Comparison of ENCODE assay signal across 8 cellular contexts in genomic region chr16:21950782-21951521, GRCh38. TPM values are rescaled to one million over a fixed set of nuclear protein-coding genes. Genes with fewer than 3 reads are reported as not detected.
DNase-seq lines count a peak whose midpoint lies in the region; ATAC-seq and TF ChIP-seq lines count a peak whose summit lies in the region.

No MANE protein-coding gene starts in this region.

- no peak for TF ChIP-seq POLR2A in IMR-90 (IDR thresholded peaks at IDR 0.05; ENCODE audit: low read depth, low read length)

- no peak overlapping the region for H3K14ac ChIP-seq in IMR-90 (replicated peaks; ENCODE audit: low read depth, low read length)

- H3K9ac ChIP-seq in IMR-90 (ENCODE audit: low read depth, low read length) = no peak overlapping the region

- no peaks in the 10 kb centered on the region for H3K9me3 ChIP-seq in IMR-90 (ENCODE audit: control insufficient read depth, insufficient read depth, low read length)
- no peaks in the 10 kb centered on the region for H3K9me3 ChIP-seq in thoracic aorta

- H4K5ac ChIP-seq in IMR-90 (ENCODE audit: low read depth, low read length) = no peak overlapping the region

- H3K4me3 Mint-ChIP-seq in activated B cell treated with CpG ODN at 0.5 μM for 24 hours = peak overlapping the region; percentile 38

- H2BK120ac ChIP-seq in IMR-90 (ENCODE audit: low read depth, low read length) = no peak overlapping the region

- peak overlapping the region; percentile 46 for H3K27ac Mint-ChIP-seq in activated B cell treated with CpG ODN at 0.5 μM for 24 hours

- peak; percentile 21; the same call in 1 of the 2 replicates for TF ChIP-seq RAD21 in IMR-90 (IDR thresholded peaks at IDR 0.05; ENCODE audit: low read length)

- TF ChIP-seq CTCF in IMR-90 (conservative IDR thresholded peaks at IDR 0.05; ENCODE audit: low read depth, low read length) (peak; percentile 38), activated B cell treated with CpG ODN at 0.5 μM for 24 hours (IDR thresholded peaks at IDR 0.05) (no peak), thoracic aorta (IDR thresholded peaks at IDR 0.05) (peak; percentile 19)

- no peak overlapping the region for H3K4ac ChIP-seq in IMR-90 (ENCODE audit: low read depth, low read length)

- intact Hi-C loops in IMR-90 (cut with micrococcal nuclease) (loop anchor here (1.0 kb wide), 1 partner anchor 237 kb away; no protein-coding TSS in a partner anchor), activated B cell treated with CpG ODN at 0.5 μM for 24 hours (cut with micrococcal nuclease) (loop anchor here (1.0 to 5.0 kb wide), 3 partner anchors 126 to 354 kb away; partner anchors contain the start of gene METTL9)

- H3K4me3 ChIP-seq in IMR-90 (ENCODE audit: insufficient read depth, low read depth, low read length) = no peak overlapping the region
- no peak overlapping the region for H3K4me3 ChIP-seq in thoracic aorta

- no peak overlapping the region for H3K27ac ChIP-seq in IMR-90 (ENCODE audit: insufficient read depth, low read length)
- no peak overlapping the region for H3K27ac ChIP-seq in thoracic aorta

- BruUV-seq in IMR-90 (replicated peaks; lab: Mats Ljungman, UMichigan) = no TSS peak

- dilution Hi-C loops in IMR-90 (cut with HindIII; ENCODE audit: low sequenced_read_pairs, unreplicated experiment) = no loop called here

- H3K18ac ChIP-seq in IMR-90 (ENCODE audit: low read depth, low read length) = no peak overlapping the region

- no peak overlapping the region for H2BK20ac ChIP-seq in IMR-90 (ENCODE audit: low read depth, low read length)

- H3K23ac ChIP-seq in IMR-90 (ENCODE audit: low read depth, low read length) = no peak overlapping the region

- 79% methylated on average over 7 of the region's 7 CpGs; no CpG with 5 or more reads in 1 of the 2 experiments for WGBS in IMR-90 (ENCODE audit: extremely low coverage in 2 of 2, insufficient read length in 1 of 2), 2 experiments

- H3K36me3 Mint-ChIP-seq in activated B cell treated with CpG ODN at 0.5 μM for 24 hours (ENCODE audit: low read depth) = peaks cover 16% of the 10 kb centered on the region

- H3K4me1 Mint-ChIP-seq in activated B cell treated with CpG ODN at 0.5 μM for 24 hours = peaks cover 58% of the 10 kb centered on the region

- no peak overlapping the region for H3K4me2 ChIP-seq in IMR-90 (ENCODE audit: low read depth, low read length)

- POLR2A ChIA-PET in IMR-90 (lab: Charles Lee; ENCODE audit: unreplicated experiment) = no interaction called here
- POLR2A ChIA-PET in activated B cell treated with CpG ODN at 0.5 μM for 24 hours (lab: Charles Lee) = interaction anchor here (0.9 kb wide), 1 partner anchor 239 kb away, joined by 7 read pairs; no protein-coding TSS in a partner anchor

- H3K79me1 ChIP-seq in IMR-90 (ENCODE audit: low read depth in 1 of 2, low read length in 2 of 2) = peaks cover 13 to 40% of the 10 kb centered on the region in 2 experiments

- 0 out of 2 replicates have a peak, but pooled peaks cover 2% of the 10 kb centered on the region for H3K9me1 ChIP-seq in IMR-90 (ENCODE audit: insufficient read depth, low read length)

- H2BK15ac ChIP-seq in IMR-90 (ENCODE audit: low read depth, low read length) = no peak overlapping the region

- H3K36me3 ChIP-seq in IMR-90 (ENCODE audit: control insufficient read depth, insufficient read depth, low read length) (no peaks in the 10 kb centered on the region), thoracic aorta (no peaks in the 10 kb centered on the region)

- H3K4me1 ChIP-seq in IMR-90 (ENCODE audit: control insufficient read depth, insufficient read depth, low read length) = peaks cover 2% of the 10 kb centered on the region; the same call in 1 of the 2 replicates
- H3K4me1 ChIP-seq in thoracic aorta (ENCODE audit: control insufficient read depth in 1 of 2, low read depth in 2 of 2) = peaks cover 20 to 41% of the 10 kb centered on the region in 2 donors

- in situ Hi-C loops in IMR-90 (cut with MboI; ENCODE audit: low sequenced_read_pairs) = no loop called here

- peak; percentile 40 for DNase-seq in NCI-H2171 treated with DMSO at 0.1 percent for 48 hours (lab: John Stamatoyannopoulos, UW)
- DNase-seq in NCI-H2171 (lab: John Stamatoyannopoulos, UW) = no peak
- peak; percentile 37 for DNase-seq in IMR-90
- DNase-seq in activated B cell treated with CpG ODN at 0.5 μM for 24 hours = no peak
- peak; percentile 9 for DNase-seq in glomerular endothelial cell (ENCODE audit: extremely low read depth, low read depth, low spot score)
- no peak for DNase-seq in thoracic aorta (ENCODE audit: low spot score)
- no peak for DNase-seq in SHP77 (lab: John Stamatoyannopoulos, UW)

- no peak overlapping the region for H3K56ac ChIP-seq in IMR-90 (ENCODE audit: extremely low read depth, insufficient read depth, low read length)

- no peak for ATAC-seq in IMR-90 (ENCODE audit: low read depth)
- no peak for ATAC-seq in activated B cell treated with CpG ODN at 0.5 μM for 24 hours (ENCODE audit: low read depth)
- ATAC-seq in thoracic aorta (ENCODE audit: insufficient number of reproducible peaks, low FRiP score, low read depth) = no peak
- no peak for ATAC-seq in HG03439 (IDR thresholded peaks at IDR 0.05; ENCODE audit: unreplicated experiment)

- CTCF ChIA-PET in IMR-90 (lab: Yijun Ruan, JAX) = interaction anchor here (0.8 to 1.6 kb wide), 3 partner anchors 13 to 238 kb away, joined by 3 to 5 read pairs (median 4); no protein-coding TSS in a partner anchor
- CTCF ChIA-PET in activated B cell treated with CpG ODN at 0.5 μM for 24 hours (lab: Charles Lee) = interaction anchor here (0.7 to 1.6 kb wide), 6 partner anchors 12 to 349 kb away, joined by 3 to 11 read pairs (median 3); no protein-coding TSS in a partner anchor

- no peaks in the 10 kb centered on the region for H3K27me3 ChIP-seq in IMR-90 (ENCODE audit: control insufficient read depth, insufficient read depth, low read length)
- H3K27me3 ChIP-seq in thoracic aorta (replicated peaks; ENCODE audit: insufficient read depth) = no peaks in the 10 kb centered on the region

- H2AK9ac ChIP-seq in IMR-90 (replicated peaks; ENCODE audit: low read depth, low read length, poor library complexity) = no peak overlapping the region

- H4K8ac ChIP-seq in IMR-90 (ENCODE audit: low read depth in 2 of 2, low read length in 2 of 2) = no peak overlapping the region

- peak overlapping the region; percentile 6 for H2AFZ ChIP-seq in IMR-90 (replicated peaks; ENCODE audit: low read length, poor library complexity)

- no peak overlapping the region for H2BK5ac ChIP-seq in IMR-90 (ENCODE audit: low read depth, low read length, poor library complexity, severe bottlenecking)

- H3K9me3 Mint-ChIP-seq in activated B cell treated with CpG ODN at 0.5 μM for 24 hours = no peaks in the 10 kb centered on the region

- no peak overlapping the region for H2AK5ac ChIP-seq in IMR-90 (ENCODE audit: low read depth, low read length)

- no peaks in the 10 kb centered on the region for H3K27me3 Mint-ChIP-seq in activated B cell treated with CpG ODN at 0.5 μM for 24 hours

- H4K91ac ChIP-seq in IMR-90 (ENCODE audit: insufficient read depth, low read depth, low read length) = no peak overlapping the region

- peaks cover 6% of the 10 kb centered on the region; the same call in 1 of the 2 replicates for H4K20me1 ChIP-seq in IMR-90 (ENCODE audit: insufficient read depth, low read length)

TF ChIP-seq in IMR-90, 13 proteins besides CTCF, POLR2A, EP300 and RAD21 (continues in another document):
- TF ChIP-seq NFE2L2 (IDR thresholded peaks at IDR 0.05; ENCODE audit: low read depth, low read length) (no peak), RFX5 (IDR thresholded peaks at IDR 0.05; ENCODE audit: low read depth, low read length) (no peak), RCOR1 (IDR thresholded peaks at IDR 0.05; ENCODE audit: insufficient replicate concordance, low read length) (no peak), SMC3 (IDR thresholded peaks at IDR 0.05; ENCODE audit: low read depth, low read length) (peak; percentile 36; the same call in 1 of the 2 replicates), MAZ (IDR thresholded peaks at IDR 0.05; ENCODE audit: borderline replicate concordance, low read depth, low read length) (no peak), ELK1 (IDR thresholded peaks at IDR 0.05; ENCODE audit: borderline replicate concordance, low read depth, low read length) (no peak)

RNA-seq across cellular contexts. Expression of gene UQCRC2, which starts 2.2 kb away (rescaled TPM):
- total RNA-seq in IMR-90 (2012; rRNA removed) (234 and 284 TPM in 2 replicates), activated B cell treated with CpG ODN at 0.5 μM for 24 hours (207 and 230 TPM in 2 replicates), glomerular endothelial cell (134 and 164 TPM in 2 replicates), thoracic aorta (100 to 1,000 TPM in 1 of 2 donors, 10 to 100 TPM in 1; 79.5 to 122 TPM)
- polyA plus RNA-seq in IMR-90 (2012; rRNA removed) = 187 and 191 TPM in 2 replicates
- polyA plus RNA-seq in IMR-90 (2012; cell fraction: cytosol; rRNA removed) = 40.3 and 57.1 TPM in 2 replicates
- 35.9 and 194 TPM in 2 replicates for polyA plus RNA-seq in IMR-90 (2012; cell fraction: nucleus; rRNA removed; ENCODE audit: low replicate concordance)

RNA-seq across cellular contexts. Expression of gene PDZD9, which starts 50.0 kb away (rescaled TPM):
- not detected in 2 replicates for total RNA-seq in IMR-90 (2012; rRNA removed)
- 0.13 TPM in 1 of 2 replicates, not detected in the other for polyA plus RNA-seq in IMR-90 (2012; rRNA removed)
- not detected in 2 replicates for polyA plus RNA-seq in IMR-90 (2012; cell fraction: cytosol; rRNA removed)
- not detected in 2 replicates for polyA plus RNA-seq in IMR-90 (2012; cell fraction: nucleus; rRNA removed; ENCODE audit: low replicate concordance)
- total RNA-seq in activated B cell treated with CpG ODN at 0.5 μM for 24 hours = not detected in 2 replicates
- not detected in 2 replicates for total RNA-seq in glomerular endothelial cell
- total RNA-seq in thoracic aorta = not detected

RNA-seq across cellular contexts. Expression of gene MOSMO, which starts 57.0 kb away (rescaled TPM):
- total RNA-seq in IMR-90 (2012; rRNA removed) (16.0 and 16.9 TPM in 2 replicates), activated B cell treated with CpG ODN at 0.5 μM for 24 hours (14.3 and 21.3 TPM in 2 replicates), glomerular endothelial cell (8.8 and 13.1 TPM in 2 replicates), thoracic aorta (10 to 100 TPM; 16.1 to 33.6 TPM)
- polyA plus RNA-seq in IMR-90 (2012; rRNA removed) = 8.0 and 10.5 TPM in 2 replicates
- polyA plus RNA-seq in IMR-90 (2012; cell fraction: cytosol; rRNA removed) = 2.8 and 3.5 TPM in 2 replicates
- 8.8 and 35.7 TPM in 2 replicates for polyA plus RNA-seq in IMR-90 (2012; cell fraction: nucleus; rRNA removed; ENCODE audit: low replicate concordance)

Comparison
In these comparisons a context has a peak if more than half of its experiments do, and no peak if none do; other contexts are left out.
1. DNase-seq: peak in NCI-H2171 treated with DMSO at 0.1 percent for 48 hours (single experiment), IMR-90 (single experiment) and glomerular endothelial cell (single experiment); none in NCI-H2171 (single experiment), activated B cell treated with CpG ODN at 0.5 μM for 24 hours (single experiment), thoracic aorta (single experiment) and SHP77 (0 of 2).